9 cellular contexts compared by ENCODE assay signal in the genomic region with DNA sequence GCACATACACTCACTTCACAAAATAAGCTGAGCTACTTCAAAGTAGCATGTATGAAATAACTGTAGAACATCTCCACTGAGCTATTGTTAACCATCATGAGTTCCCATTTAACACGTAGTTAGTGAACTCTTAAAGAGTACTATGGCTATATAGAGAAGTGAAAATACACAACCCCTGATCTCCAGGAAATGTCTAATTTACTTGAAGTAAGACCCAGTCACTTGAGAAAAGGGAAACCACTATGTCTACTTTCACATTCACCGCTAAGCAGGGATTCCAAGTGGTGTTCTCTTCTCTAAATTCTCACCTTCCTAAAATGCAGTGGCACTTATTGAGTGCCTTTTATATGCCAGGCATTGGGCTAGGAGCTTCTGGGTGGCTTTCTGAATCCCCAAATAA. TPM values are rescaled to one million over a fixed set of nuclear protein-coding genes. Genes with fewer than 3 reads are reported as not detected.
DNase-seq lines count a peak whose midpoint lies in the region; ATAC-seq, FAIRE-seq and TF ChIP-seq lines count a peak whose summit lies in the region.
"Had no signal": no experiment of that assay in that cellular context is flagged by ENCODE, and none has a peak within 500 bp of the region (broad histone marks: within the 10 kb centered on the region; RNA-seq: fewer than 3 reads in every experiment).

No MANE protein-coding gene starts in this region.

- H3K4me1 ChIP-seq in heart left ventricle: peaks cover 0 to 21% (median 0%) of the 10 kb centered on the region in 12 donors
- H3K4me1 ChIP-seq in right atrium auricular region: no peaks in the 10 kb centered on the region
- peaks cover 13% of the 10 kb centered on the region for H3K4me1 ChIP-seq in upper lobe of right lung

- CTCF ChIA-PET in T-cell (lab: Charles Lee): interaction anchor here (0.8 to 1.6 kb wide), 8 partner anchors 95 to 538 kb away, joined by 3 to 6 read pairs (median 4); a partner anchor contains a TSS

- 68 to 84% (median 77%) methylated on average over 2 of the region's 2 CpGs for whole genome bisulfite sequencing in heart left ventricle, 4 donors

- no peak for TF ChIP-seq POLR2A in heart left ventricle (IDR thresholded peaks at IDR 0.05)

- ATAC-seq in heart left ventricle (peak in 3 of 4 donors; percentile 40 to 59 (median 54)), HG03025 (IDR thresholded peaks at IDR 0.05; ENCODE audit: low FRiP score, unreplicated experiment) (peak; percentile 87), T-cell (replicated peaks in 1 of 4) (peak in 2 of 4 experiments; percentile 41 to 59), upper lobe of right lung (peak; percentile 72)

- H3K36me3 Mint-ChIP-seq in T-cell: peaks cover 30% of the 10 kb centered on the region

- no peak overlapping the region for H3K4me3 ChIP-seq in heart left ventricle
- H3K4me3 ChIP-seq in right atrium auricular region: no peak overlapping the region
- no peak overlapping the region for H3K4me3 ChIP-seq in upper lobe of right lung

- H3K4me1 Mint-ChIP-seq in T-cell: peaks cover 0 to 24% (median 17%) of the 10 kb centered on the region in 3 donors

- H3K27me3 ChIP-seq in heart left ventricle (no peaks in the 10 kb centered on the region), right atrium auricular region (no peaks in the 10 kb centered on the region), upper lobe of right lung (no peaks in the 10 kb centered on the region)

- no peak for DNase-seq in heart left ventricle
- DNase-seq in right atrium auricular region (ENCODE audit: low spot score): no peak
- DNase-seq in T-cell: no peak
- no peak for DNase-seq in upper lobe of right lung
- DNase-seq in RCC 7860 (ENCODE audit: low spot score): no peak
- DNase-seq in AG08395 (ENCODE audit: low spot score): no peak
- DNase-seq in A172 (ENCODE audit: low spot score): no peak
- DNase-seq: COR-L47 had no signal

- intact Hi-C loops in heart left ventricle (cut with DNase I): loop anchor here (2.0 to 10.0 kb wide), 10 partner anchors 124 to 449 kb away; a partner anchor contains a TSS
- intact Hi-C loops in upper lobe of right lung (cut with DNase I): no loop called here

- TF ChIP-seq CTCF in heart left ventricle (IDR thresholded peaks at IDR 0.05) (no peak), right atrium auricular region (IDR thresholded peaks at IDR 0.05) (no peak), upper lobe of right lung (IDR thresholded peaks at IDR 0.05) (no peak)

- H3K27ac Mint-ChIP-seq in T-cell: peak overlapping the region; percentile 23 to 74

- H3K9me3 ChIP-seq in heart left ventricle (no peaks in the 10 kb centered on the region), right atrium auricular region (no peaks in the 10 kb centered on the region), upper lobe of right lung (no peaks in the 10 kb centered on the region)

- no peaks in the 10 kb centered on the region for H3K27me3 Mint-ChIP-seq in T-cell

- H3K36me3 ChIP-seq in heart left ventricle: peaks cover 0 to 26% (median 18%) of the 10 kb centered on the region in 9 donors
- peaks cover 8% of the 10 kb centered on the region for H3K36me3 ChIP-seq in right atrium auricular region
- no peaks in the 10 kb centered on the region for H3K36me3 ChIP-seq in upper lobe of right lung

- peak overlapping the region in 1 of 3 donors; percentile 13 for H3K4me3 Mint-ChIP-seq in T-cell

- FAIRE-seq in RCC 7860 (lab: Jason Lieb, UNC): no peak

- no peaks in the 10 kb centered on the region for H3K9me3 Mint-ChIP-seq in T-cell

- H3K27ac ChIP-seq in heart left ventricle (peak overlapping the region in 1 of 12 donors; percentile 67), right atrium auricular region (no peak overlapping the region), upper lobe of right lung (peak overlapping the region; percentile 37)

- POLR2A ChIA-PET in T-cell (lab: Charles Lee): no interaction called here

RNA-seq across cellular contexts. Expression of a gene that starts 35.0 kb away (rescaled TPM):
- 10 to 100 TPM in 6 of 9 donors, 1 to 10 TPM in 3; 3.4 to 33.0 (median 11.0) TPM for total RNA-seq in heart left ventricle
- polyA plus RNA-seq in heart left ventricle: 1 to 10 TPM; 2.1 to 7.4 TPM
- total RNA-seq in right atrium auricular region: 10 to 100 TPM; 24.3 to 38.3 TPM
- 10 to 100 TPM in 2 of 5 donors, 1 to 10 TPM in 3; 5.1 to 11.4 (median 7.2) TPM for total RNA-seq in T-cell
- total RNA-seq in upper lobe of right lung: 1.1 TPM
- not detected in 2 replicates for total RNA-seq in A172 (2014; rRNA removed; shearing (Covaris generic))

RNA-seq across cellular contexts. Expression of a gene that starts 44.9 kb away (rescaled TPM):
- total RNA-seq in heart left ventricle (10 to 100 TPM; 10.1 to 21.5 (median 15.5) TPM), right atrium auricular region (10 to 100 TPM; 12.3 to 13.2 TPM), T-cell (10 to 100 TPM; 27.7 to 38.0 (median 34.2) TPM), upper lobe of right lung (15.2 TPM)
- 10 to 100 TPM in 1 of 2 donors, 1 to 10 TPM in 1; 7.2 to 12.5 TPM for polyA plus RNA-seq in heart left ventricle
- 35.8 and 49.2 TPM in 2 replicates for total RNA-seq in A172 (2014; rRNA removed; shearing (Covaris generic))

RNA-seq across cellular contexts. Expression of a gene that starts 45.0 kb away (rescaled TPM):
- total RNA-seq in heart left ventricle: 10 to 100 TPM in 7 of 9 donors, 1 to 10 TPM in 2; 8.3 to 16.4 (median 13.4) TPM
- 1 to 10 TPM; 4.2 to 8.6 TPM for polyA plus RNA-seq in heart left ventricle
- total RNA-seq in right atrium auricular region: 10 to 100 TPM; 10.3 to 16.2 TPM
- total RNA-seq in T-cell: 10 to 100 TPM; 14.5 to 19.0 (median 17.6) TPM
- 24.6 TPM for total RNA-seq in upper lobe of right lung
- total RNA-seq in A172 (2014; rRNA removed; shearing (Covaris generic)): 14.6 and 26.4 TPM in 2 replicates
